Comparison of ENCODE assay signal across 9 cellular contexts in genomic region chr6:16413399-16413798, GRCh38.
A peak's percentile ranks its signal among the peaks of the same experiment; 100 is the strongest.
DNase-seq lines count a peak whose midpoint lies in the region; ATAC-seq and TF ChIP-seq lines count a peak whose summit lies in the region.
"Had no signal": no experiment of that assay in that cellular context is flagged by ENCODE, and none has a peak within 500 bp of the region (broad histone marks: within the 10 kb centered on the region; RNA-seq: fewer than 3 reads in every experiment).

No MANE protein-coding gene starts in this region.

- no peak overlapping the region for H3K4me3 ChIP-seq in smooth muscle cell

- H3K36me3 ChIP-seq in smooth muscle cell (ENCODE audit: low read depth) = no peaks in the 10 kb centered on the region

- no peaks in the 10 kb centered on the region for H3K36me3 Mint-ChIP-seq in activated T-cell treated with anti-CD3 and anti-CD28 coated beads, Interleukin-2, amount 50 U/mL, for 72 hours (ENCODE audit: insufficient read depth in 2 of 2)

- no peaks in the 10 kb centered on the region for H3K9me3 Mint-ChIP-seq in activated T-cell treated with anti-CD3 and anti-CD28 coated beads, Interleukin-2, amount 50 U/mL, for 72 hours

- no peaks in the 10 kb centered on the region for H3K27me3 ChIP-seq in smooth muscle cell (ENCODE audit: low read depth)

- peak overlapping the region; percentile 60 to 81 for H3K4me3 Mint-ChIP-seq in activated T-cell treated with anti-CD3 and anti-CD28 coated beads, Interleukin-2, amount 50 U/mL, for 72 hours

- no peaks in the 10 kb centered on the region for H3K9me3 ChIP-seq in smooth muscle cell (replicated peaks; ENCODE audit: low read depth)
- H3K9me3 ChIP-seq: SK-N-SH had no signal

- H4K20me1 ChIP-seq in smooth muscle cell (ENCODE audit: low read depth) = peaks cover 4% of the 10 kb centered on the region

- DNase-seq in activated T-cell treated with anti-CD3 and anti-CD28 coated beads, Interleukin-2, amount 50 U/mL, for 72 hours = peak; percentile 33
- DNase-seq in smooth muscle cell (lab: John Stamatoyannopoulos, UW; ENCODE audit: unreplicated experiment) (no peak), mesenteric fat pad (ENCODE audit: low spot score) (no peak), NCI-H187 (lab: John Stamatoyannopoulos, UW) (no peak), activated gamma-delta T cell (lab: John Stamatoyannopoulos, UW) (no peak)
- DNase-seq: NCI-H1417, SK-N-SH had no signal

- ATAC-seq in GM18868 (IDR thresholded peaks at IDR 0.05; ENCODE audit: unreplicated experiment) (peak; percentile 52), HG03095 (IDR thresholded peaks at IDR 0.05; ENCODE audit: unreplicated experiment) (peak; percentile 39)
- peak; percentile 58 to 61 for ATAC-seq in activated T-cell treated with anti-CD3 and anti-CD28 coated beads, Interleukin-2, amount 50 U/mL, for 72 hours (replicated peaks in 1 of 2)

- no peaks in the 10 kb centered on the region for H3K27me3 Mint-ChIP-seq in activated T-cell treated with anti-CD3 and anti-CD28 coated beads, Interleukin-2, amount 50 U/mL, for 72 hours (ENCODE audit: low read depth)

- peak overlapping the region; percentile 72 for H3K9ac ChIP-seq in smooth muscle cell (ENCODE audit: low read depth)
- H3K9ac ChIP-seq: SK-N-SH had no signal

- no peak overlapping the region for H2AFZ ChIP-seq in smooth muscle cell (ENCODE audit: low read depth)

- peak overlapping the region; percentile 72 for H3K4me2 ChIP-seq in smooth muscle cell
- H3K4me2 ChIP-seq: SK-N-SH had no signal

- peak overlapping the region; percentile 86 for H3K27ac Mint-ChIP-seq in activated T-cell treated with anti-CD3 and anti-CD28 coated beads, Interleukin-2, amount 50 U/mL, for 72 hours

- H3F3A ChIP-seq in smooth muscle cell (ENCODE audit: low read depth) = peaks cover 18% of the 10 kb centered on the region

- peaks cover 62% of the 10 kb centered on the region for H3K4me1 Mint-ChIP-seq in activated T-cell treated with anti-CD3 and anti-CD28 coated beads, Interleukin-2, amount 50 U/mL, for 72 hours (ENCODE audit: low read depth)

- 55% methylated on average over 4 of the region's 4 CpGs for WGBS in smooth muscle cell (ENCODE audit: low lambda C conversion rate)

- H3K27ac ChIP-seq in smooth muscle cell (ENCODE audit: low read depth) = peak overlapping the region; percentile 98

- no peak for TF ChIP-seq CTCF in smooth muscle cell (IDR thresholded peaks at IDR 0.05; ENCODE audit: borderline replicate concordance, insufficient read depth, poor library complexity, severe bottlenecking)

- H3K79me2 ChIP-seq in smooth muscle cell (ENCODE audit: low read depth) = peaks cover 8% of the 10 kb centered on the region

- H3K4me1 ChIP-seq in smooth muscle cell (ENCODE audit: low read depth) = no peaks in the 10 kb centered on the region

Comparison
In these comparisons a context has a peak if more than half of its experiments do, and no peak if none do; other contexts are left out.
1. DNase-seq: peak in activated T-cell treated with anti-CD3 and anti-CD28 coated beads, Interleukin-2, amount 50 U/mL, for 72 hours (2 of 2); none in smooth muscle cell (single experiment), mesenteric fat pad (single experiment), NCI-H187 (0 of 2) and activated gamma-delta T cell (single experiment).
2. Peak in every context shown above with its lines, with median percentiles within 50 percentile points of each other: ATAC-seq.